Comparison of ENCODE assay signal across 18 cellular contexts in genomic region chr4:47577779-47578553, GRCh38.
DNase-seq lines count a peak whose midpoint lies in the region; ATAC-seq and TF ChIP-seq lines count a peak whose summit lies in the region.
"Had no signal": no experiment of that assay in that cellular context is flagged by ENCODE, and none has a peak within 500 bp of the region (broad histone marks: within the 10 kb centered on the region; RNA-seq: fewer than 3 reads in every experiment).

No MANE protein-coding gene starts in this region.

- H2BK15ac ChIP-seq in IMR-90 (ENCODE audit: low read depth, low read length): no peak overlapping the region
- no peak overlapping the region for H2BK15ac ChIP-seq in mesenchymal stem cell (ENCODE audit: low read depth, poor library complexity, severe bottlenecking)

- H2BK20ac ChIP-seq in IMR-90 (ENCODE audit: low read depth, low read length): no peak overlapping the region

- H3K9me3 ChIP-seq in IMR-90 (ENCODE audit: control insufficient read depth, insufficient read depth, low read length) (no peaks in the 10 kb centered on the region), fibroblast of lung (ENCODE audit: control insufficient read depth, insufficient read depth, low read depth, low read length) (no peaks in the 10 kb centered on the region), mesenchymal stem cell (ENCODE audit: control insufficient read depth, low read length) (no peaks in the 10 kb centered on the region), suprapubic skin (no peaks in the 10 kb centered on the region)

- H2BK12ac ChIP-seq in mesenchymal stem cell (ENCODE audit: low read length in 2 of 2): no peak overlapping the region

- H3K36me3 ChIP-seq in IMR-90 (ENCODE audit: control insufficient read depth, insufficient read depth, low read length) (peaks cover 28% of the 10 kb centered on the region), fibroblast of lung (ENCODE audit: control insufficient read depth, insufficient read depth, low read length) (no peaks in the 10 kb centered on the region), mesenchymal stem cell (ENCODE audit: control insufficient read depth in 1 of 2, insufficient read depth in 2 of 2, low read depth in 1 of 2, low read length in 2 of 2) (peaks cover 14 to 92% of the 10 kb centered on the region in 2 experiments), suprapubic skin (peaks cover 82% of the 10 kb centered on the region)

- dilution Hi-C loops in IMR-90 (cut with HindIII; ENCODE audit: low sequenced_read_pairs, unreplicated experiment): no loop called here

- TF ChIP-seq CTCF in IMR-90 (conservative IDR thresholded peaks at IDR 0.05; ENCODE audit: low read depth, low read length) (no peak), fibroblast of lung (conservative IDR thresholded peaks at IDR 0.05 in 1 of 2, IDR thresholded peaks at IDR 0.05 in 1 of 2; ENCODE audit: low read depth in 1 of 2, low read length in 2 of 2) (no peak), suprapubic skin (IDR thresholded peaks at IDR 0.05) (no peak), GM20000 (IDR thresholded peaks at IDR 0.05; ENCODE audit: extremely low read depth, missing control alignments) (no peak)

- no peaks in the 10 kb centered on the region for H3K79me2 ChIP-seq in fibroblast of lung (ENCODE audit: control insufficient read depth, insufficient read depth, low read length)

- H3K4me3 Mint-ChIP-seq in activated T-helper 2 cell treated with anti-CD3 and anti-CD28 coated beads, Interferon-gamma antibody, Interleukin-2, Interleukin-4, amounts not matched to agents 10 μg/mL and 5 μg/mL and 100 μg/mL, durations not matched to agents 14 hours and 24 hours and 36 hours (ENCODE audit: low read depth): no peak overlapping the region
- H3K4me3 Mint-ChIP-seq: activated B cell treated with CpG ODN at 0.5 μM for 24 hours; stimulated activated naive CD8-positive, alpha-beta T cell treated with anti-CD3 and anti-CD28 coated beads, Interleukin-15, amount 100 ng/mL, for 72 hours had no signal

- H3K23ac ChIP-seq in IMR-90 (ENCODE audit: low read depth, low read length) (no peak overlapping the region), mesenchymal stem cell (ENCODE audit: low read length in 2 of 2) (no peak overlapping the region)

- no peak overlapping the region for H3K27ac Mint-ChIP-seq in activated T-helper 2 cell treated with anti-CD3 and anti-CD28 coated beads, Interferon-gamma antibody, Interleukin-2, Interleukin-4, amounts not matched to agents 10 μg/mL and 5 μg/mL and 100 μg/mL, durations not matched to agents 14 hours and 24 hours and 36 hours
- H3K27ac Mint-ChIP-seq: activated B cell treated with CpG ODN at 0.5 μM for 24 hours; stimulated activated naive CD8-positive, alpha-beta T cell treated with anti-CD3 and anti-CD28 coated beads, Interleukin-15, amount 100 ng/mL, for 72 hours had no signal

- H3K4ac ChIP-seq in IMR-90 (ENCODE audit: low read depth, low read length): no peak overlapping the region
- H3K4ac ChIP-seq in mesenchymal stem cell (ENCODE audit: low read depth in 1 of 2, low read length in 2 of 2): no peak overlapping the region

- H4K20me1 ChIP-seq in IMR-90 (ENCODE audit: insufficient read depth, low read length) (no peaks in the 10 kb centered on the region), fibroblast of lung (ENCODE audit: control insufficient read depth, extremely low read depth, insufficient read depth, low read length) (no peaks in the 10 kb centered on the region)
- H4K20me1 ChIP-seq: BLaER1 treated with 17β-estradiol and CSF1 and Interleukin-3, amounts not matched to agents 10 nM and 100 nM had no signal

- DNase-seq in IMR-90 (peak; percentile 17), fibroblast of lung (ENCODE audit: low read depth in 2 of 2) (peak; percentile 8 to 32), mesenchymal stem cell (peak; percentile 34), suprapubic skin (ENCODE audit: low spot score in 2 of 2) (no peak), GM20000 (ENCODE audit: low spot score) (no peak), A172 (ENCODE audit: low spot score) (no peak)
- DNase-seq in activated T-helper 2 cell treated with anti-CD3 and anti-CD28 coated beads, Interferon-gamma antibody, Interleukin-2, Interleukin-4, amounts not matched to agents 10 μg/mL and 5 μg/mL and 100 μg/mL, durations not matched to agents 14 hours and 24 hours and 36 hours (ENCODE audit: low spot score): no peak
- DNase-seq: activated B cell treated with CpG ODN at 0.5 μM for 24 hours; activated T-cell treated with anti-CD3 and anti-CD28 coated beads, Interleukin-2, amount 50 U/mL, for 1 hour; central memory CD4-positive, alpha-beta T cell; GF-D8; glutamatergic neuron; MV-4-11; NCI-H526; stimulated activated CD4-positive, alpha-beta T cell treated with anti-CD3 and anti-CD28 coated beads, Interleukin-4, amount 100 ng/mL, for 1 hour; stimulated activated naive CD8-positive, alpha-beta T cell treated with anti-CD3 and anti-CD28 coated beads, Interleukin-15, amount 100 ng/mL, for 72 hours had no signal

- H4K5ac ChIP-seq in IMR-90 (ENCODE audit: low read depth, low read length): no peak overlapping the region

- WGBS in IMR-90 (ENCODE audit: extremely low coverage in 2 of 2, insufficient read length in 1 of 2), 2 experiments: no CpG with 5 or more reads among the region's 7 CpGs
- WGBS in mesenchymal stem cell: 82% methylated on average over 7 of the region's 7 CpGs
- 70% methylated on average over 7 of the region's 7 CpGs for WGBS in suprapubic skin

- no peaks in the 10 kb centered on the region for H3K27me3 Mint-ChIP-seq in activated T-helper 2 cell treated with anti-CD3 and anti-CD28 coated beads, Interferon-gamma antibody, Interleukin-2, Interleukin-4, amounts not matched to agents 10 μg/mL and 5 μg/mL and 100 μg/mL, durations not matched to agents 14 hours and 24 hours and 36 hours (ENCODE audit: low read depth)
- H3K27me3 Mint-ChIP-seq: activated B cell treated with CpG ODN at 0.5 μM for 24 hours; stimulated activated naive CD8-positive, alpha-beta T cell treated with anti-CD3 and anti-CD28 coated beads, Interleukin-15, amount 100 ng/mL, for 72 hours had no signal

- H3K27ac ChIP-seq in IMR-90 (ENCODE audit: insufficient read depth, low read length) (no peak overlapping the region), fibroblast of lung (ENCODE audit: insufficient read depth, low read length) (no peak overlapping the region), mesenchymal stem cell (ENCODE audit: low read length, poor library complexity, severe bottlenecking) (no peak overlapping the region), suprapubic skin (peak overlapping the region; percentile 61)
- H3K27ac ChIP-seq: BLaER1 treated with 17β-estradiol and CSF1 and Interleukin-3, amounts not matched to agents 10 nM and 100 nM had no signal

- H3K56ac ChIP-seq in IMR-90 (ENCODE audit: extremely low read depth, insufficient read depth, low read length): no peak overlapping the region

- no peak overlapping the region for H2AK9ac ChIP-seq in IMR-90 (replicated peaks; ENCODE audit: low read depth, low read length, poor library complexity)

- H3K4me3 ChIP-seq in IMR-90 (ENCODE audit: insufficient read depth, low read depth, low read length) (no peak overlapping the region), fibroblast of lung (replicated peaks in 1 of 4; ENCODE audit: control extremely low read depth in 1 of 4, insufficient read depth in 1 of 4, low read depth in 3 of 4, low read length in 4 of 4) (no peak overlapping the region), mesenchymal stem cell (ENCODE audit: insufficient read depth in 1 of 2, low read depth in 1 of 2, low read length in 2 of 2) (no peak overlapping the region), suprapubic skin (no peak overlapping the region)
- H3K4me3 ChIP-seq: BLaER1 treated with 17β-estradiol and CSF1 and Interleukin-3, amounts not matched to agents 10 nM and 100 nM had no signal

- ATAC-seq in IMR-90 (ENCODE audit: low read depth): 0 out of 2 replicates have a peak, but pooled peaks have one; percentile 27
- no peak for ATAC-seq in HG02642 (IDR thresholded peaks at IDR 0.05; ENCODE audit: poor library complexity, unreplicated experiment)
- ATAC-seq: stimulated activated naive CD8-positive, alpha-beta T cell treated with anti-CD3 and anti-CD28 coated beads, Interleukin-15, amount 100 ng/mL, for 72 hours had no signal

- no peak overlapping the region for H3K14ac ChIP-seq in IMR-90 (replicated peaks; ENCODE audit: low read depth, low read length)
- H3K14ac ChIP-seq in mesenchymal stem cell (ENCODE audit: low read length in 2 of 2): no peak overlapping the region

- H3K27me3 ChIP-seq in IMR-90 (ENCODE audit: control insufficient read depth, insufficient read depth, low read length) (no peaks in the 10 kb centered on the region), fibroblast of lung (ENCODE audit: control insufficient read depth, insufficient read depth, low read length) (no peaks in the 10 kb centered on the region), mesenchymal stem cell (ENCODE audit: control insufficient read depth in 1 of 2, insufficient read depth in 1 of 2, low read length in 2 of 2) (no peaks in the 10 kb centered on the region), suprapubic skin (no peaks in the 10 kb centered on the region)
- H3K27me3 ChIP-seq: BLaER1 treated with 17β-estradiol and CSF1 and Interleukin-3, amounts not matched to agents 10 nM and 100 nM had no signal

- no peak overlapping the region for H3K9ac ChIP-seq in IMR-90 (ENCODE audit: low read depth, low read length)
- no peak overlapping the region for H3K9ac ChIP-seq in fibroblast of lung (ENCODE audit: insufficient read depth, low read length)
- no peak overlapping the region for H3K9ac ChIP-seq in mesenchymal stem cell (ENCODE audit: low read length)
- H3K9ac ChIP-seq: BLaER1 treated with 17β-estradiol and CSF1 and Interleukin-3, amounts not matched to agents 10 nM and 100 nM had no signal

- H3K4me1 ChIP-seq in IMR-90 (ENCODE audit: control insufficient read depth, insufficient read depth, low read length): no peaks in the 10 kb centered on the region
- no peaks in the 10 kb centered on the region for H3K4me1 ChIP-seq in fibroblast of lung (ENCODE audit: control insufficient read depth, extremely low read depth, insufficient read depth, low read length)
- H3K4me1 ChIP-seq in mesenchymal stem cell (ENCODE audit: control insufficient read depth, insufficient read depth, low read depth, low read length): no peaks in the 10 kb centered on the region
- H3K4me1 ChIP-seq in suprapubic skin: no peaks in the 10 kb centered on the region
- H3K4me1 ChIP-seq: BLaER1 treated with 17β-estradiol and CSF1 and Interleukin-3, amounts not matched to agents 10 nM and 100 nM had no signal

- H2AK5ac ChIP-seq in IMR-90 (ENCODE audit: low read depth, low read length) (no peak overlapping the region), mesenchymal stem cell (ENCODE audit: low read length, severe bottlenecking) (no peak overlapping the region)

- no peak overlapping the region for H4K8ac ChIP-seq in IMR-90 (ENCODE audit: low read depth in 2 of 2, low read length in 2 of 2)
- no peak overlapping the region for H4K8ac ChIP-seq in mesenchymal stem cell (ENCODE audit: low read length)

- CTCF ChIA-PET in IMR-90 (lab: Yijun Ruan, JAX): no interaction called here

- H2AFZ ChIP-seq in IMR-90 (replicated peaks; ENCODE audit: low read length, poor library complexity) (no peak overlapping the region), fibroblast of lung (ENCODE audit: low read length) (no peak overlapping the region), mesenchymal stem cell (ENCODE audit: low read depth, low read length) (no peak overlapping the region)

- H2BK120ac ChIP-seq in IMR-90 (ENCODE audit: low read depth, low read length): no peak overlapping the region
- H2BK120ac ChIP-seq in mesenchymal stem cell (ENCODE audit: low read depth, low read length): no peak overlapping the region

- H3K4me2 ChIP-seq in IMR-90 (ENCODE audit: low read depth, low read length) (no peak overlapping the region), fibroblast of lung (ENCODE audit: extremely low read depth, insufficient read depth, low read length) (no peak overlapping the region), mesenchymal stem cell (ENCODE audit: low read length, poor library complexity, severe bottlenecking) (no peak overlapping the region)
- H3K4me2 ChIP-seq: BLaER1 treated with 17β-estradiol and CSF1 and Interleukin-3, amounts not matched to agents 10 nM and 100 nM had no signal

- TF ChIP-seq EP300 in suprapubic skin (IDR thresholded peaks at IDR 0.05): no peak

- no peak overlapping the region for H3K18ac ChIP-seq in IMR-90 (ENCODE audit: low read depth, low read length)
- H3K18ac ChIP-seq in mesenchymal stem cell (ENCODE audit: low read depth in 1 of 2, low read length in 2 of 2): no peak overlapping the region

- H3K4me1 Mint-ChIP-seq in activated T-helper 2 cell treated with anti-CD3 and anti-CD28 coated beads, Interferon-gamma antibody, Interleukin-2, Interleukin-4, amounts not matched to agents 10 μg/mL and 5 μg/mL and 100 μg/mL, durations not matched to agents 14 hours and 24 hours and 36 hours (ENCODE audit: low read depth): no peaks in the 10 kb centered on the region
- H3K4me1 Mint-ChIP-seq: activated B cell treated with CpG ODN at 0.5 μM for 24 hours; stimulated activated naive CD8-positive, alpha-beta T cell treated with anti-CD3 and anti-CD28 coated beads, Interleukin-15, amount 100 ng/mL, for 72 hours had no signal

- H4K91ac ChIP-seq in IMR-90 (ENCODE audit: insufficient read depth, low read depth, low read length) (no peak overlapping the region), mesenchymal stem cell (ENCODE audit: low read length) (no peak overlapping the region)

- POLR2A ChIA-PET in IMR-90 (lab: Charles Lee; ENCODE audit: unreplicated experiment): no interaction called here

- in situ Hi-C loops in IMR-90 (cut with MboI; ENCODE audit: low sequenced_read_pairs): no loop called here

- intact Hi-C loops in IMR-90 (cut with micrococcal nuclease): no loop called here
- intact Hi-C loops in activated T-helper 2 cell treated with anti-CD3 and anti-CD28 coated beads, Interferon-gamma antibody, Interleukin-2, Interleukin-4, amounts not matched to agents 10 μg/mL and 5 μg/mL and 100 μg/mL, durations not matched to agents 14 hours and 24 hours and 36 hours (cut with micrococcal nuclease): no loop called here

- TF ChIP-seq POLR2A in IMR-90 (IDR thresholded peaks at IDR 0.05; ENCODE audit: low read depth, low read length): no peak
- no peak for TF ChIP-seq POLR2A in suprapubic skin (IDR thresholded peaks at IDR 0.05)

- no peak overlapping the region for H2BK5ac ChIP-seq in IMR-90 (ENCODE audit: low read depth, low read length, poor library complexity, severe bottlenecking)
- H2BK5ac ChIP-seq in mesenchymal stem cell (ENCODE audit: low read depth, low read length, poor library complexity, severe bottlenecking): no peak overlapping the region

- no peak for TF ChIP-seq RAD21 in IMR-90 (IDR thresholded peaks at IDR 0.05; ENCODE audit: low read length)

- H3K79me1 ChIP-seq in IMR-90 (ENCODE audit: low read depth in 1 of 2, low read length in 2 of 2) (peaks cover 0 to 3% of the 10 kb centered on the region in 2 experiments; a peak in 1 of 4 replicates), mesenchymal stem cell (replicated peaks; ENCODE audit: low read length, poor library complexity, severe bottlenecking) (no peaks in the 10 kb centered on the region)

- H3K9me3 Mint-ChIP-seq in activated T-helper 2 cell treated with anti-CD3 and anti-CD28 coated beads, Interferon-gamma antibody, Interleukin-2, Interleukin-4, amounts not matched to agents 10 μg/mL and 5 μg/mL and 100 μg/mL, durations not matched to agents 14 hours and 24 hours and 36 hours: no peaks in the 10 kb centered on the region
- H3K9me3 Mint-ChIP-seq: activated B cell treated with CpG ODN at 0.5 μM for 24 hours; stimulated activated naive CD8-positive, alpha-beta T cell treated with anti-CD3 and anti-CD28 coated beads, Interleukin-15, amount 100 ng/mL, for 72 hours had no signal

- H3K36me3 Mint-ChIP-seq in activated T-helper 2 cell treated with anti-CD3 and anti-CD28 coated beads, Interferon-gamma antibody, Interleukin-2, Interleukin-4, amounts not matched to agents 10 μg/mL and 5 μg/mL and 100 μg/mL, durations not matched to agents 14 hours and 24 hours and 36 hours (ENCODE audit: low read depth): no peaks in the 10 kb centered on the region

- no peaks in the 10 kb centered on the region; the same call in 1 of the 2 replicates for H3K9me1 ChIP-seq in IMR-90 (ENCODE audit: insufficient read depth, low read length)

- BruUV-seq in IMR-90 (replicated peaks; lab: Mats Ljungman, UMichigan): no TSS peak

Comparison
In these comparisons a context has a peak if more than half of its experiments do, and no peak if none do; other contexts are left out.
1. DNase-seq: peak in IMR-90 (single experiment), fibroblast of lung (2 of 2) and mesenchymal stem cell (single experiment); none in suprapubic skin (0 of 2), activated T-helper 2 cell treated with anti-CD3 and anti-CD28 coated beads, Interferon-gamma antibody, Interleukin-2, Interleukin-4, amounts not matched to agents 10 μg/mL and 5 μg/mL and 100 μg/mL, durations not matched to agents 14 hours and 24 hours and 36 hours (single experiment), GM20000 (single experiment) and A172 (single experiment).